ENCODE assay signal across 1 cellular context in the genomic region with DNA sequence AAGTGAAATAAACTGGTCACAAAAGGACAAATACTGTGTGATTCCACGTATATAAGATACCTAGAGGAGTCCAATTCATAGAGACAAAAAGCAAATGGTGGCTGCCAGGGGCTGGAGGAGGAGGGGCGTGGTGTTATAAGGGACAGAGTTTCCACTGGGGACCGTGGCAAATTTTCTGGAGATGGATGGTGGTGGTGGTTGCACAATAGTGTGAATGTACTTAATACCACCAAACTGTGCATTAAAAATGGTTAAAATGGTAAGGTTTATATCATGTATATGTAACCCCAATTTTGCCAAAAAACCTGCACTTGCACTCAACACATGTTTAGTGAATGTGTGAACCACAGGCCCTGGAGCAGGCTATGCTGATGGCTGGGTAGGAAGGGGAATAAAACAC.
TF ChIP-seq lines count a peak whose summit lies in the region.

No MANE protein-coding gene starts in this region.

TF ChIP-seq in IMR-90, 13 proteins besides CTCF, POLR2A, EP300 and RAD21 (continued from another document):
- TF ChIP-seq, protein P1, sequence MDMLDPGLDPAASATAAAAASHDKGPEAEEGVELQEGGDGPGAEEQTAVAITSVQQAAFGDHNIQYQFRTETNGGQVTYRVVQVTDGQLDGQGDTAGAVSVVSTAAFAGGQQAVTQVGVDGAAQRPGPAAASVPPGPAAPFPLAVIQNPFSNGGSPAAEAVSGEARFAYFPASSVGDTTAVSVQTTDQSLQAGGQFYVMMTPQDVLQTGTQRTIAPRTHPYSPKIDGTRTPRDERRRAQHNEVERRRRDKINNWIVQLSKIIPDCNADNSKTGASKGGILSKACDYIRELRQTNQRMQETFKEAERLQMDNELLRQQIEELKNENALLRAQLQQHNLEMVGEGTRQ (IDR thresholded peaks at IDR 0.05; ENCODE audit: low read depth, low read length), result no peak
TF ChIP-seq in IMR-90: peak in this region for 1.
